ENCODE assay signal across 16 cellular contexts in the genomic region with DNA sequence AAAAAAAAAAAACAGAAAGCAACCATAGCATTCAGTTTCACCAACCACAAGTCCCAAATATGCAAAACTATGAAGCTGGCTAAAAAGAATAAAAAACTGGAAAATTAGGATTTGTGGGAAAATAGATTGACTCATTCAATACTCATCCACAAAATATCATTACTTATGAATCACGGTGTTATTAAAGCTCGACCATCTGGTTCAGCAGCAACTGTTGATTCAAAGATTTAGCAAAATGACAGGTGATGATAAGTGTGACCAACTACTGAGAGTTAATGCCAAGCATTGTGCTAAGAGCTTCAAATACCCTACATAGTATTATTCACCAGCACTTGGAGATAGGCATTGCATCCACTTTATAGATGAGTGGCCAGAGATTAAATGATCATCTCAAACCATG. TPM values are rescaled to one million over a fixed set of nuclear protein-coding genes. Genes with fewer than 3 reads are reported as not detected.
DNase-seq lines count a peak whose midpoint lies in the region; ATAC-seq and TF ChIP-seq lines count a peak whose summit lies in the region.
"Had no signal": no experiment of that assay in that cellular context is flagged by ENCODE, and none has a peak within 500 bp of the region (broad histone marks: within the 10 kb centered on the region; RNA-seq: fewer than 3 reads in every experiment).

No MANE protein-coding gene starts in this region.

- intact Hi-C loops in ovary (cut with DNase I), result no loop called here

- in situ Hi-C loops in astrocyte of the spinal cord (cut with HindIII; ENCODE audit: low sequenced_read_pairs), result no loop called here

- H3K9me3 ChIP-seq in ovary, result no peaks in the 10 kb centered on the region

- H3K27me3 ChIP-seq in kidney epithelial cell (ENCODE audit: control insufficient read depth, insufficient read depth, low read length) (no peaks in the 10 kb centered on the region), ovary (no peaks in the 10 kb centered on the region)
- H3K27me3 ChIP-seq: BLaER1 treated with 17β-estradiol and CSF1 and Interleukin-3, amounts not matched to agents 10 nM and 100 nM had no signal

- 51 to 89% (median 54%) methylated on average over 2 of the region's 2 CpGs for WGBS in ovary, 3 donors

- no peak for ATAC-seq in GM21717 (IDR thresholded peaks at IDR 0.05; ENCODE audit: unreplicated experiment)
- ATAC-seq: T-cell had no signal

- DNase-seq in AG09319 (ENCODE audit: extremely low read depth, low read depth) (peak; percentile 63), HS-5 (ENCODE audit: low read depth) (peak; percentile 95), astrocyte of the spinal cord (ENCODE audit: low read depth, low spot score) (peak; percentile 77), kidney epithelial cell (ENCODE audit: low read depth) (peak; percentile 10), erythroblast (lab: John Stamatoyannopoulos, UW) (no peak), ovary (no peak), activated T-cell treated with anti-CD3 and anti-CD28 coated beads for 4 hours (no peak)
- DNase-seq: activated B cell treated with CpG ODN at 0.5 μM for 24 hours; activated naive CD4-positive, alpha-beta T cell treated with anti-CD3 and anti-CD28 coated beads, Interleukin-2, amount 50 U/mL, for 16 hours; DND-41; NCI-H1436; NCI-H510A treated with DMSO at 0.1 percent for 48 hours; T-cell had no signal

- TF ChIP-seq EP300 in ovary (IDR thresholded peaks at IDR 0.05), result no peak

- no peaks in the 10 kb centered on the region for H3K4me1 ChIP-seq in ovary (ENCODE audit: insufficient read depth)
- H3K4me1 ChIP-seq: BLaER1 treated with 17β-estradiol and CSF1 and Interleukin-3, amounts not matched to agents 10 nM and 100 nM had no signal

- TF ChIP-seq POLR2A in erythroblast (IDR thresholded peaks at IDR 0.05; ENCODE audit: low read length), result no peak
- no peak for TF ChIP-seq POLR2A in ovary (IDR thresholded peaks at IDR 0.05)

- H3K36me3 ChIP-seq in kidney epithelial cell (ENCODE audit: control insufficient read depth, insufficient read depth, low read length) (no peaks in the 10 kb centered on the region), ovary (no peaks in the 10 kb centered on the region)
- H3K36me3 ChIP-seq: BLaER1 treated with 17β-estradiol and CSF1 and Interleukin-3, amounts not matched to agents 10 nM and 100 nM had no signal

- H3K27ac ChIP-seq in ovary, result no peak overlapping the region
- H3K27ac ChIP-seq: BLaER1 treated with 17β-estradiol and CSF1 and Interleukin-3, amounts not matched to agents 10 nM and 100 nM; PC-9 had no signal

- H3K4me3 ChIP-seq in astrocyte of the spinal cord (ENCODE audit: low read depth, low read length) (no peak overlapping the region), kidney epithelial cell (ENCODE audit: low read depth, low read length) (no peak overlapping the region), ovary (no peak overlapping the region)
- H3K4me3 ChIP-seq: BLaER1 treated with 17β-estradiol and CSF1 and Interleukin-3, amounts not matched to agents 10 nM and 100 nM; PC-9 had no signal

- no peak for TF ChIP-seq CTCF in AG09319 (IDR thresholded peaks at IDR 0.05; ENCODE audit: low read depth, low read length)
- no peak for TF ChIP-seq CTCF in astrocyte of the spinal cord (IDR thresholded peaks at IDR 0.05; ENCODE audit: low read depth, low read length)
- no peak for TF ChIP-seq CTCF in kidney epithelial cell (IDR thresholded peaks at IDR 0.05; ENCODE audit: insufficient read depth, low read length, poor library complexity, severe bottlenecking)
- no peak for TF ChIP-seq CTCF in ovary (IDR thresholded peaks at IDR 0.05)

RNA-seq across cellular contexts. Expression of a gene that starts 26.2 kb away (rescaled TPM):
- total RNA-seq in kidney epithelial cell (4.4 and 4.9 TPM in 2 replicates), ovary (under 1 TPM in 2 of 7 donors, not detected in 5; 0.12 to 0.13 TPM)
- polyA plus RNA-seq in ovary, result not detected
- total RNA-seq: activated B cell treated with CpG ODN at 0.5 μM for 24 hours had no signal

Comparison
In these comparisons a context has a peak if more than half of its experiments do, and no peak if none do; other contexts are left out.
1. DNase-seq: peak in AG09319 (single experiment), HS-5 (single experiment), astrocyte of the spinal cord (single experiment) and kidney epithelial cell (single experiment); none in erythroblast (0 of 2), ovary (0 of 5) and activated T-cell treated with anti-CD3 and anti-CD28 coated beads for 4 hours (single experiment).